Comparison of ENCODE assay signal across 1 cellular context in the genomic region with DNA sequence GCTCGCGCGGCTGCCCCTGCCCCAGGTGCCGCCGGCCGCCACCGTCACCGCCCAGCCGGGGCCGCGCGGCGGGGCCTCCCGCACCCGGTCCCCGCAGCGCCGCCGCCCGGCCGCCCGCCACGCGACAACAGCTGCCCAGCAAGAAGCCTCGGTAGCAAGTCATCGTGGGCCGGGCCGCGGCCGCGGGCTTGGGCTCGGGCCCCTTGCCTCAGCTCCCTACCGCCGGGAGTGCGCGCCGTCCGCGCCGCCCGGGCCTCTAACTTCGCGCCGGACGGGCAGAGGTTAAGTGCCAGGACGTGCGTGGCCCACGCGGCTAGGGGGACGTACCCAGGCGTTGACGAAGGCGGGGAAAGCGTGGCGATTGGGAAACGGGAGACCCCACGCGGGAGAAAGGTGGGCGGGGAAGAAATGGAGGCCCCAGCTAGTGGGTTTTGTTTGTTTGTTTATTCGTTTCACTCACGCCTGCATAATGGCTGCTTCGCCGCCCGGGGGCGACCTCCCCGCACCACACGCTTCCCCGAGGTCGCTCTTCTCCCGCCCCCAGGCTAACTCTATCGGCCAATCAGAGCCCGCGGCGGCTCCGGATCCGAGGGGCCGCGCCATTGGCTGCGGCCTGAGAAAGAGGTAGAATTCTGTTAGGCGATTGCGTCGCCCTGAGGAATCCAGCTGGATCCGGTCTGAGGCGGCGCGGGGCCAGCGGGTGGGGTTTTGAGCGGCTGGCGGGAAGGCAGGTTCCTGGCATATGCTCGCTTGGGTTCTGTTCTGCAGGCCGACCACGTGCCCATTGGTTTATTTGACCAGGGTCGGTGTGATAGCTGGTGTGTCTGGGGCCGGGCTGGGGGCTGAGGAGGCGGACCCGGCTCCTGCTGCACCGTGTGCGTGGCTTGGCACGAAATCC.
TF ChIP-seq lines count a peak whose summit lies in the region.

A gene with protein sequence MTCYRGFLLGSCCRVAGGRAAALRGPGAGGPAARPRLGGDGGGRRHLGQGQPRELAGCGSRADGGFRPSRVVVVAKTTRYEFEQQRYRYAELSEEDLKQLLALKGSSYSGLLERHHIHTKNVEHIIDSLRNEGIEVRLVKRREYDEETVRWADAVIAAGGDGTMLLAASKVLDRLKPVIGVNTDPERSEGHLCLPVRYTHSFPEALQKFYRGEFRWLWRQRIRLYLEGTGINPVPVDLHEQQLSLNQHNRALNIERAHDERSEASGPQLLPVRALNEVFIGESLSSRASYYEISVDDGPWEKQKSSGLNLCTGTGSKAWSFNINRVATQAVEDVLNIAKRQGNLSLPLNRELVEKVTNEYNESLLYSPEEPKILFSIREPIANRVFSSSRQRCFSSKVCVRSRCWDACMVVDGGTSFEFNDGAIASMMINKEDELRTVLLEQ (minus strand): TSS at position 290 of the 898 bp plus-strand sequence. CDS start 127 bp downstream, at position 163.

TF ChIP-seq in HepG2, 621 proteins besides CTCF, POLR2A, EP300 and RAD21 (continued from another document and continues in another):
- TF ChIP-seq, protein P1, sequence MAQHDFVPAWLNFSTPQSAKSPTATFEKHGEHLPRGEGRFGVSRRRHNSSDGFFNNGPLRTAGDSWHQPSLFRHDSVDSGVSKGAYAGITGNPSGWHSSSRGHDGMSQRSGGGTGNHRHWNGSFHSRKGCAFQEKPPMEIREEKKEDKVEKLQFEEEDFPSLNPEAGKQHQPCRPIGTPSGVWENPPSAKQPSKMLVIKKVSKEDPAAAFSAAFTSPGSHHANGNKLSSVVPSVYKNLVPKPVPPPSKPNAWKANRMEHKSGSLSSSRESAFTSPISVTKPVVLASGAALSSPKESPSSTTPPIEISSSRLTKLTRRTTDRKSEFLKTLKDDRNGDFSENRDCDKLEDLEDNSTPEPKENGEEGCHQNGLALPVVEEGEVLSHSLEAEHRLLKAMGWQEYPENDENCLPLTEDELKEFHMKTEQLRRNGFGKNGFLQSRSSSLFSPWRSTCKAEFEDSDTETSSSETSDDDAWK (CRISPR knock-in tag; IDR thresholded peaks at IDR 0.05), result no peak
- TF ChIP-seq, protein P2, sequence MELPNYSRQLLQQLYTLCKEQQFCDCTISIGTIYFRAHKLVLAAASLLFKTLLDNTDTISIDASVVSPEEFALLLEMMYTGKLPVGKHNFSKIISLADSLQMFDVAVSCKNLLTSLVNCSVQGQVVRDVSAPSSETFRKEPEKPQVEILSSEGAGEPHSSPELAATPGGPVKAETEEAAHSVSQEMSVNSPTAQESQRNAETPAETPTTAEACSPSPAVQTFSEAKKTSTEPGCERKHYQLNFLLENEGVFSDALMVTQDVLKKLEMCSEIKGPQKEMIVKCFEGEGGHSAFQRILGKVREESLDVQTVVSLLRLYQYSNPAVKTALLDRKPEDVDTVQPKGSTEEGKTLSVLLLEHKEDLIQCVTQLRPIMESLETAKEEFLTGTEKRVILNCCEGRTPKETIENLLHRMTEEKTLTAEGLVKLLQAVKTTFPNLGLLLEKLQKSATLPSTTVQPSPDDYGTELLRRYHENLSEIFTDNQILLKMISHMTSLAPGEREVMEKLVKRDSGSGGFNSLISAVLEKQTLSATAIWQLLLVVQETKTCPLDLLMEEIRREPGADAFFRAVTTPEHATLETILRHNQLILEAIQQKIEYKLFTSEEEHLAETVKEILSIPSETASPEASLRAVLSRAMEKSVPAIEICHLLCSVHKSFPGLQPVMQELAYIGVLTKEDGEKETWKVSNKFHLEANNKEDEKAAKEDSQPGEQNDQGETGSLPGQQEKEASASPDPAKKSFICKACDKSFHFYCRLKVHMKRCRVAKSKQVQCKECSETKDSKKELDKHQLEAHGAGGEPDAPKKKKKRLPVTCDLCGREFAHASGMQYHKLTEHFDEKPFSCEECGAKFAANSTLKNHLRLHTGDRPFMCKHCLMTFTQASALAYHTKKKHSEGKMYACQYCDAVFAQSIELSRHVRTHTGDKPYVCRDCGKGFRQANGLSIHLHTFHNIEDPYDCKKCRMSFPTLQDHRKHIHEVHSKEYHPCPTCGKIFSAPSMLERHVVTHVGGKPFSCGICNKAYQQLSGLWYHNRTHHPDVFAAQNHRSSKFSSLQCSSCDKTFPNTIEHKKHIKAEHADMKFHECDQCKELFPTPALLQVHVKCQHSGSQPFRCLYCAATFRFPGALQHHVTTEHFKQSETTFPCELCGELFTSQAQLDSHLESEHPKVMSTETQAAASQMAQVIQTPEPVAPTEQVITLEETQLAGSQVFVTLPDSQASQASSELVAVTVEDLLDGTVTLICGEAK (IDR thresholded peaks at IDR 0.05), result no peak
- TF ChIP-seq, protein P2 (CRISPR knock-in tag; IDR thresholded peaks at IDR 0.05), result peak; percentile 48; the same call in 1 of the 2 replicates
- TF ChIP-seq, protein P3, sequence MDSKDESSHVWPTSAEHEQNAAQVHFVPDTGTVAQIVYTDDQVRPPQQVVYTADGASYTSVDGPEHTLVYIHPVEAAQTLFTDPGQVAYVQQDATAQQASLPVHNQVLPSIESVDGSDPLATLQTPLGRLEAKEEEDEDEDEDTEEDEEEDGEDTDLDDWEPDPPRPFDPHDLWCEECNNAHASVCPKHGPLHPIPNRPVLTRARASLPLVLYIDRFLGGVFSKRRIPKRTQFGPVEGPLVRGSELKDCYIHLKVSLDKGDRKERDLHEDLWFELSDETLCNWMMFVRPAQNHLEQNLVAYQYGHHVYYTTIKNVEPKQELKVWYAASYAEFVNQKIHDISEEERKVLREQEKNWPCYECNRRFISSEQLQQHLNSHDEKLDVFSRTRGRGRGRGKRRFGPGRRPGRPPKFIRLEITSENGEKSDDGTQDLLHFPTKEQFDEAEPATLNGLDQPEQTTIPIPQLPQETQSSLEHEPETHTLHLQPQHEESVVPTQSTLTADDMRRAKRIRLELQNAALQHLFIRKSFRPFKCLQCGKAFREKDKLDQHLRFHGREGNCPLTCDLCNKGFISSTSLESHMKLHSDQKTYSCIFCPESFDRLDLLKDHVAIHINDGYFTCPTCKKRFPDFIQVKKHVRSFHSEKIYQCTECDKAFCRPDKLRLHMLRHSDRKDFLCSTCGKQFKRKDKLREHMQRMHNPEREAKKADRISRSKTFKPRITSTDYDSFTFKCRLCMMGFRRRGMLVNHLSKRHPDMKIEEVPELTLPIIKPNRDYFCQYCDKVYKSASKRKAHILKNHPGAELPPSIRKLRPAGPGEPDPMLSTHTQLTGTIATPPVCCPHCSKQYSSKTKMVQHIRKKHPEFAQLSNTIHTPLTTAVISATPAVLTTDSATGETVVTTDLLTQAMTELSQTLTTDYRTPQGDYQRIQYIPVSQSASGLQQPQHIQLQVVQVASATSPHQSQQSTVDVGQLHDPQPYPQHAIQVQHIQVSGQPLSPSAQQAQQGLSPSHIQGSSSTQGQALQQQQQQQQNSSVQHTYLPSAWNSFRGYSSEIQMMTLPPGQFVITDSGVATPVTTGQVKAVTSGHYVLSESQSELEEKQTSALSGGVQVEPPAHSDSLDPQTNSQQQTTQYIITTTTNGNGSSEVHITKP (CRISPR knock-in tag; IDR thresholded peaks at IDR 0.05; ENCODE audit: low read depth), result peak; percentile 44; the same call in 1 of the 2 replicates
- TF ChIP-seq, protein P4, sequence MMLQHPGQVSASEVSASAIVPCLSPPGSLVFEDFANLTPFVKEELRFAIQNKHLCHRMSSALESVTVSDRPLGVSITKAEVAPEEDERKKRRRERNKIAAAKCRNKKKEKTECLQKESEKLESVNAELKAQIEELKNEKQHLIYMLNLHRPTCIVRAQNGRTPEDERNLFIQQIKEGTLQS (CRISPR knock-in tag; IDR thresholded peaks at IDR 0.05), result peak; percentile 62; the same call in 1 of the 2 replicates
- no peak for TF ChIP-seq CHD4 (IDR thresholded peaks at IDR 0.05; ENCODE audit: borderline replicate concordance, low read length)
- no peak for TF ChIP-seq ZNF83 (CRISPR knock-in tag; IDR thresholded peaks at IDR 0.05; ENCODE audit: borderline replicate concordance)
- no peak for TF ChIP-seq MBD4 (IDR thresholded peaks at IDR 0.05; ENCODE audit: borderline replicate concordance, low read length)
- TF ChIP-seq ZNF841 (CRISPR knock-in tag; IDR thresholded peaks at IDR 0.05; ENCODE audit: borderline replicate concordance), result peak; percentile 90; the same call in 1 of the 2 replicates
- TF ChIP-seq FOXA3 (CRISPR knock-in tag; IDR thresholded peaks at IDR 0.05), result no peak; the same call in none of the 2 replicates
- peak; percentile 74 for TF ChIP-seq KLF6 (CRISPR knock-in tag; IDR thresholded peaks at IDR 0.05)
- TF ChIP-seq, protein P5, sequence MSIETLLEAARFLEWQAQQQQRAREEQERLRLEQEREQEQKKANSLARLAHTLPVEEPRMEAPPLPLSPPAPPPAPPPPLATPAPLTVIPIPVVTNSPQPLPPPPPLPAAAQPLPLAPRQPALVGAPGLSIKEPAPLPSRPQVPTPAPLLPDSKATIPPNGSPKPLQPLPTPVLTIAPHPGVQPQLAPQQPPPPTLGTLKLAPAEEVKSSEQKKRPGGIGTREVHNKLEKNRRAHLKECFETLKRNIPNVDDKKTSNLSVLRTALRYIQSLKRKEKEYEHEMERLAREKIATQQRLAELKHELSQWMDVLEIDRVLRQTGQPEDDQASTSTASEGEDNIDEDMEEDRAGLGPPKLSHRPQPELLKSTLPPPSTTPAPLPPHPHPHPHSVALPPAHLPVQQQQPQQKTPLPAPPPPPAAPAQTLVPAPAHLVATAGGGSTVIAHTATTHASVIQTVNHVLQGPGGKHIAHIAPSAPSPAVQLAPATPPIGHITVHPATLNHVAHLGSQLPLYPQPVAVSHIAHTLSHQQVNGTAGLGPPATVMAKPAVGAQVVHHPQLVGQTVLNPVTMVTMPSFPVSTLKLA (IDR thresholded peaks at IDR 0.05), result peak; percentile 11
- no peak for TF ChIP-seq FOXM1 (CRISPR knock-in tag; IDR thresholded peaks at IDR 0.05)
- no peak; the same call in 1 of the 2 replicates for TF ChIP-seq FOXK1 (CRISPR knock-in tag; IDR thresholded peaks at IDR 0.05; ENCODE audit: borderline replicate concordance, low read depth)
- TF ChIP-seq, protein P6, sequence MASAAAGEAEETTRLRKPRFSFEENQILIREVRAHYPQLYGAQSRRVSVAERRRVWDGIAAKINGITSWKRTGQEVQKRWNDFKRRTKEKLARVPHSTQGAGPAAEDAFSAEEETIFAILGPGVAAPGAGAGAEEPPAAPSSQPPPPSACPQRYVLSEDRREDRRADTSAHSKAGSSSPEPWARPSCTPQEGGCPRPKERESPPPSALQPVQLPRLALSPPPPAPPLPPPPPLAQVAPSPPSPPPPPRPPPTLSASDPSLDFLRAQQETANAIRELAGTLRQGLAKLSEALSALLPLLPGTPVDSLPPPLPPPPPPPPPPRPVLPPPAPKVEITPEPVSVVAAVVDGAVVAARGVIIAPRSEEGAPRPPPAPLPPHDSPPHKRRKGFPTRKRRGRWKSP (CRISPR knock-in tag; IDR thresholded peaks at IDR 0.05), result peak; percentile 75
- TF ChIP-seq ZNF777 (CRISPR knock-in tag; IDR thresholded peaks at IDR 0.05), result peak; percentile 85
- peak; percentile 45; the same call in 1 of the 2 replicates for TF ChIP-seq ETV6 (CRISPR knock-in tag; conservative IDR thresholded peaks at IDR 0.05)
- TF ChIP-seq, protein P7, sequence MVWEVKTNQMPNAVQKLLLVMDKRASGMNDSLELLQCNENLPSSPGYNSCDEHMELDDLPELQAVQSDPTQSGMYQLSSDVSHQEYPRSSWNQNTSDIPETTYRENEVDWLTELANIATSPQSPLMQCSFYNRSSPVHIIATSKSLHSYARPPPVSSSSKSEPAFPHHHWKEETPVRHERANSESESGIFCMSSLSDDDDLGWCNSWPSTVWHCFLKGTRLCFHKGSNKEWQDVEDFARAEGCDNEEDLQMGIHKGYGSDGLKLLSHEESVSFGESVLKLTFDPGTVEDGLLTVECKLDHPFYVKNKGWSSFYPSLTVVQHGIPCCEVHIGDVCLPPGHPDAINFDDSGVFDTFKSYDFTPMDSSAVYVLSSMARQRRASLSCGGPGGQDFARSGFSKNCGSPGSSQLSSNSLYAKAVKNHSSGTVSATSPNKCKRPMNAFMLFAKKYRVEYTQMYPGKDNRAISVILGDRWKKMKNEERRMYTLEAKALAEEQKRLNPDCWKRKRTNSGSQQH (CRISPR knock-in tag; IDR thresholded peaks at IDR 0.05; ENCODE audit: low read depth), result no peak
- 0 out of 2 replicates have a peak, but pooled peaks have one; percentile 3 for TF ChIP-seq SIX4 (CRISPR knock-in tag; IDR thresholded peaks at IDR 0.05)
- TF ChIP-seq, protein P8, sequence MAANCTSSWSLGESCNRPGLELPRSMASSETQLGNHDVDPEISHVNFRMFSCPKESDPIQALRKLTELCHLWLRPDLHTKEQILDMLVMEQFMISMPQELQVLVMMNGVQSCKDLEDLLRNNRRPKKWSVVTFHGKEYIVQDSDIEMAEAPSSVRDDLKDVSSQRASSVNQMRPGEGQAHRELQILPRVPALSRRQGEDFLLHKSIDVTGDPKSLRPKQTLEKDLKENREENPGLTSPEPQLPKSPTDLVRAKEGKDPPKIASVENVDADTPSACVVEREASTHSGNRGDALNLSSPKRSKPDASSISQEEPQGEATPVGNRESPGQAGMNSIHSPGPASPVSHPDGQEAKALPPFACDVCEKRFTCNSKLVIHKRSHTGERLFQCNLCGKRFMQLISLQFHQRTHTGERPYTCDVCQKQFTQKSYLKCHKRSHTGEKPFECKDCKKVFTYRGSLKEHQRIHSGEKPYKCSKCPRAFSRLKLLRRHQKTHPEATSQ (CRISPR knock-in tag; IDR thresholded peaks at IDR 0.05; ENCODE audit: borderline replicate concordance), result no peak; the same call in 1 of the 2 replicates
- no peak for TF ChIP-seq NR2F6 (IDR thresholded peaks at IDR 0.05)
- TF ChIP-seq NR2F6 (CRISPR knock-in tag; IDR thresholded peaks at IDR 0.05), result peak; percentile 49; the same call in 1 of the 2 replicates
- peak; percentile 80 for TF ChIP-seq YEATS2 (CRISPR knock-in tag; IDR thresholded peaks at IDR 0.05; ENCODE audit: borderline replicate concordance)
